1 cellular context compared by ENCODE assay signal in the genomic region with DNA sequence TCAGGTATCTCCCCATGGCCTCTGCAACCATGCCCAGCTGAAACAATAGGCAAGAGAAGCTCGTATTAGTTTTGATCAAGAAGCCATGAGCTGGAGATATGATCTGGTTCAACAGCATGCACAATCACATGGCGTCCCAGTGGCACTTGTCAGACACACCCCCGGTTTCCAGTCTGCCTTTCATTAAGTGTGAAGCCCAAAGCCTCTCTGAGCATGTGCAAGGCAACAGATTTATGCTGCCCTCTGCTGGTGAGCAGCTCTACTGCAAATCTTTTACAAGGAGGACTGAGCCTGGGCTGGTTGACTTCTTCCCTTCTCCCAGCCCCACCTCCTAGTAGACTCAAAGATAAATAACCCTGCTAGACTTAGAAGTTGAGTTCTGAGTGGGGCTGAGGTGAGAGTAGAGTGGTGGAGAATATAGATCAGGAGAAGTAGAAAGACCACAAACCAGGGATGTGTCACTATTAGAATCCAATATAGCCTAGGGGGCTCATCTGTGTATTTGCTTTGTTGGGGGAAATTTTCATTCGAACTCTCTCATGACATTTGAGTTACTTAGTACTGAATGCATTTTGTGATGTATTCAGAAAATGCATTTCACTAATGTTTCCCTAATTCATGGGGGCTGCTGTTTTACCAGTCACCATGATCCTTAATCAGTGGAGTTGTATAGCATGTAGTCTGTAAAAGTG.
A peak's percentile ranks its signal among the peaks of the same experiment; 100 is the strongest.
TF ChIP-seq lines count a peak whose summit lies in the region.

No MANE protein-coding gene starts in this region.

TF ChIP-seq in HepG2, 621 proteins besides CTCF, POLR2A, EP300 and RAD21 (continued from another document and continues in another):
- TF ChIP-seq NFAT5 (CRISPR knock-in tag; IDR thresholded peaks at IDR 0.05) (no peak), REL (CRISPR knock-in tag; conservative IDR thresholded peaks at IDR 0.05) (no peak), KDM3A (CRISPR knock-in tag; IDR thresholded peaks at IDR 0.05; ENCODE audit: low read depth) (peak; percentile 36; the same call in 1 of the 2 replicates), SRSF4 (IDR thresholded peaks at IDR 0.05; ENCODE audit: low read depth, low read length, poor library complexity, severe bottlenecking) (no peak), ZNF280D (CRISPR knock-in tag; IDR thresholded peaks at IDR 0.05) (no peak), FOXJ3 (CRISPR knock-in tag; IDR thresholded peaks at IDR 0.05; ENCODE audit: borderline replicate concordance) (no peak), HNRNPK (IDR thresholded peaks at IDR 0.05; ENCODE audit: low read depth, low read length, poor library complexity, severe bottlenecking) (no peak), HDAC2 (CRISPR knock-in tag; IDR thresholded peaks at IDR 0.05) (peak; percentile 36; the same call in 1 of the 2 replicates), TIGD3 (CRISPR knock-in tag; IDR thresholded peaks at IDR 0.05; ENCODE audit: borderline replicate concordance) (no peak), ZNF335 (CRISPR knock-in tag; IDR thresholded peaks at IDR 0.05) (peak; percentile 45; the same call in 1 of the 2 replicates), SMC3 (IDR thresholded peaks at IDR 0.05; ENCODE audit: low read length) (peak; percentile 99), ZNF788 (CRISPR knock-in tag; IDR thresholded peaks at IDR 0.05; ENCODE audit: borderline replicate concordance) (no peak), TCF7L2 (IDR thresholded peaks at IDR 0.05; ENCODE audit: low read depth, low read length) (no peak), NFATC3 (CRISPR knock-in tag; IDR thresholded peaks at IDR 0.05) (no peak), CEBPB (IDR thresholded peaks at IDR 0.05; ENCODE audit: borderline replicate concordance, low read depth, low read length) (no peak), SIX1 (CRISPR knock-in tag; IDR thresholded peaks at IDR 0.05; ENCODE audit: borderline replicate concordance) (no peak), ZBTB14 (CRISPR knock-in tag; IDR thresholded peaks at IDR 0.05) (no peak), BRD4 (CRISPR knock-in tag; IDR thresholded peaks at IDR 0.05) (no peak), SPEN (CRISPR knock-in tag; IDR thresholded peaks at IDR 0.05; ENCODE audit: low read depth) (no peak), CSRNP2 (CRISPR knock-in tag; conservative IDR thresholded peaks at IDR 0.05; ENCODE audit: low read depth) (no peak), SOX13 (IDR thresholded peaks at IDR 0.05) (no peak), SOX13 (CRISPR knock-in tag; conservative IDR thresholded peaks at IDR 0.05 in 1 of 2, IDR thresholded peaks at IDR 0.05 in 1 of 2) (peak in 1 of 2 experiments; percentile 32; a peak in 1 of 4 replicates), KLF6 (CRISPR knock-in tag; IDR thresholded peaks at IDR 0.05) (peak; percentile 54; the same call in 1 of the 2 replicates), KLF12 (CRISPR knock-in tag; IDR thresholded peaks at IDR 0.05; ENCODE audit: borderline replicate concordance) (no peak), ZNF124 (CRISPR knock-in tag; IDR thresholded peaks at IDR 0.05) (peak; percentile 89; the same call in 1 of the 2 replicates), EED (CRISPR knock-in tag; IDR thresholded peaks at IDR 0.05) (no peak), KAT2B (IDR thresholded peaks at IDR 0.05; ENCODE audit: borderline replicate concordance, low read depth, low read length) (no peak), ZKSCAN5 (CRISPR knock-in tag; IDR thresholded peaks at IDR 0.05) (no peak), NFRKB (IDR thresholded peaks at IDR 0.05) (no peak), ZSCAN9 (CRISPR knock-in tag; IDR thresholded peaks at IDR 0.05; ENCODE audit: borderline replicate concordance) (peak; percentile 86; the same call in 1 of the 2 replicates), KMT2B (CRISPR knock-in tag; IDR thresholded peaks at IDR 0.05) (no peak)
- TF ChIP-seq, protein P1, sequence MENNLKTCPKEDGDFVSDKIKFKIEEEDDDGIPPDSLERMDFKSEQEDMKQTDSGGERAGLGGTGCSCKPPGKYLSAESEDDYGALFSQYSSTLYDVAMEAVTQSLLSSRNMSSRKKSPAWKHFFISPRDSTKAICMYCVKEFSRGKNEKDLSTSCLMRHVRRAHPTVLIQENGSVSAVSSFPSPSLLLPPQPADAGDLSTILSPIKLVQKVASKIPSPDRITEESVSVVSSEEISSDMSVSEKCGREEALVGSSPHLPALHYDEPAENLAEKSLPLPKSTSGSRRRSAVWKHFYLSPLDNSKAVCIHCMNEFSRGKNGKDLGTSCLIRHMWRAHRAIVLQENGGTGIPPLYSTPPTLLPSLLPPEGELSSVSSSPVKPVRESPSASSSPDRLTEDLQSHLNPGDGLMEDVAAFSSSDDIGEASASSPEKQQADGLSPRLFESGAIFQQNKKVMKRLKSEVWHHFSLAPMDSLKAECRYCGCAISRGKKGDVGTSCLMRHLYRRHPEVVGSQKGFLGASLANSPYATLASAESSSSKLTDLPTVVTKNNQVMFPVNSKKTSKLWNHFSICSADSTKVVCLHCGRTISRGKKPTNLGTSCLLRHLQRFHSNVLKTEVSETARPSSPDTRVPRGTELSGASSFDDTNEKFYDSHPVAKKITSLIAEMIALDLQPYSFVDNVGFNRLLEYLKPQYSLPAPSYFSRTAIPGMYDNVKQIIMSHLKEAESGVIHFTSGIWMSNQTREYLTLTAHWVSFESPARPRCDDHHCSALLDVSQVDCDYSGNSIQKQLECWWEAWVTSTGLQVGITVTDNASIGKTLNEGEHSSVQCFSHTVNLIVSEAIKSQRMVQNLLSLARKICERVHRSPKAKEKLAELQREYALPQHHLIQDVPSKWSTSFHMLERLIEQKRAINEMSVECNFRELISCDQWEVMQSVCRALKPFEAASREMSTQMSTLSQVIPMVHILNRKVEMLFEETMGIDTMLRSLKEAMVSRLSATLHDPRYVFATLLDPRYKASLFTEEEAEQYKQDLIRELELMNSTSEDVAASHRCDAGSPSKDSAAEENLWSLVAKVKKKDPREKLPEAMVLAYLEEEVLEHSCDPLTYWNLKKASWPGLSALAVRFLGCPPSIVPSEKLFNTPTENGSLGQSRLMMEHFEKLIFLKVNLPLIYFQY (CRISPR knock-in tag; IDR thresholded peaks at IDR 0.05; ENCODE audit: borderline replicate concordance), result peak; percentile 37; the same call in 1 of the 2 replicates
- TF ChIP-seq, protein P2, sequence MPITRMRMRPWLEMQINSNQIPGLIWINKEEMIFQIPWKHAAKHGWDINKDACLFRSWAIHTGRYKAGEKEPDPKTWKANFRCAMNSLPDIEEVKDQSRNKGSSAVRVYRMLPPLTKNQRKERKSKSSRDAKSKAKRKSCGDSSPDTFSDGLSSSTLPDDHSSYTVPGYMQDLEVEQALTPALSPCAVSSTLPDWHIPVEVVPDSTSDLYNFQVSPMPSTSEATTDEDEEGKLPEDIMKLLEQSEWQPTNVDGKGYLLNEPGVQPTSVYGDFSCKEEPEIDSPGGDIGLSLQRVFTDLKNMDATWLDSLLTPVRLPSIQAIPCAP (CRISPR knock-in tag; IDR thresholded peaks at IDR 0.05; ENCODE audit: low read depth), result no peak
- TF ChIP-seq, protein P3, sequence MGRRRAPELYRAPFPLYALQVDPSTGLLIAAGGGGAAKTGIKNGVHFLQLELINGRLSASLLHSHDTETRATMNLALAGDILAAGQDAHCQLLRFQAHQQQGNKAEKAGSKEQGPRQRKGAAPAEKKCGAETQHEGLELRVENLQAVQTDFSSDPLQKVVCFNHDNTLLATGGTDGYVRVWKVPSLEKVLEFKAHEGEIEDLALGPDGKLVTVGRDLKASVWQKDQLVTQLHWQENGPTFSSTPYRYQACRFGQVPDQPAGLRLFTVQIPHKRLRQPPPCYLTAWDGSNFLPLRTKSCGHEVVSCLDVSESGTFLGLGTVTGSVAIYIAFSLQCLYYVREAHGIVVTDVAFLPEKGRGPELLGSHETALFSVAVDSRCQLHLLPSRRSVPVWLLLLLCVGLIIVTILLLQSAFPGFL (CRISPR knock-in tag; IDR thresholded peaks at IDR 0.05), result no peak
- TF ChIP-seq, protein P4, sequence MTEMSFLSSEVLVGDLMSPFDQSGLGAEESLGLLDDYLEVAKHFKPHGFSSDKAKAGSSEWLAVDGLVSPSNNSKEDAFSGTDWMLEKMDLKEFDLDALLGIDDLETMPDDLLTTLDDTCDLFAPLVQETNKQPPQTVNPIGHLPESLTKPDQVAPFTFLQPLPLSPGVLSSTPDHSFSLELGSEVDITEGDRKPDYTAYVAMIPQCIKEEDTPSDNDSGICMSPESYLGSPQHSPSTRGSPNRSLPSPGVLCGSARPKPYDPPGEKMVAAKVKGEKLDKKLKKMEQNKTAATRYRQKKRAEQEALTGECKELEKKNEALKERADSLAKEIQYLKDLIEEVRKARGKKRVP (CRISPR knock-in tag; IDR thresholded peaks at IDR 0.05), result no peak
